ENCODE assay signal across 8 cellular contexts in genomic region chr7:143380646-143381426, GRCh38. TPM values are rescaled to one million over a fixed set of nuclear protein-coding genes. Genes with fewer than 3 reads are reported as not detected.
DNase-seq lines count a peak whose midpoint lies in the region; ATAC-seq and TF ChIP-seq lines count a peak whose summit lies in the region.

TSS of gene ZYX (plus strand) at chr7:143381345. CDS start at chr7:143381572, 227 bp downstream.

- H4K20me1 ChIP-seq in osteoblast (ENCODE audit: insufficient read depth, low read length), result peaks cover 39% of the 10 kb centered on the region

- peaks cover 15% of the 10 kb centered on the region for H3K36me3 ChIP-seq in HAP-1 (replicated peaks)
- peaks cover 26% of the 10 kb centered on the region for H3K36me3 ChIP-seq in MG63
- H3K36me3 ChIP-seq in osteoblast (ENCODE audit: insufficient read depth, low read length), result peaks cover 35% of the 10 kb centered on the region
- H3K36me3 ChIP-seq in thoracic aorta, result peaks cover 4% of the 10 kb centered on the region

- in situ Hi-C loops in HAP-1 (cut with MboI; ENCODE audit: low sequenced_read_pairs), result no loop called here

- peak within 1 kb of the TSS; percentile 81 for H2AFZ ChIP-seq in osteoblast (ENCODE audit: low read length)

- H3K4me3 ChIP-seq in HAP-1, result peak within 1 kb of the TSS; percentile 90
- H3K4me3 ChIP-seq in MG63, result peak within 1 kb of the TSS; percentile 81
- peak within 1 kb of the TSS; percentile 87 for H3K4me3 ChIP-seq in osteoblast (ENCODE audit: insufficient read depth, low read length)
- peak within 1 kb of the TSS; percentile 100 for H3K4me3 ChIP-seq in thoracic aorta

- DNase-seq in GF-D8 (lab: John Stamatoyannopoulos, UW) (peak; percentile 83), HAP-1 (ENCODE audit: low spot score in 2 of 2) (peak; percentile 79 to 95), MG63 (peak; percentile 93), SKM-1 (lab: John Stamatoyannopoulos, UW; ENCODE audit: unreplicated experiment) (peak; percentile 99), glomerular endothelial cell (ENCODE audit: extremely low read depth, low read depth, low spot score) (no peak), osteoblast (ENCODE audit: insufficient read length, low spot score, missing footprints) (peak; percentile 99), thoracic aorta (ENCODE audit: low spot score) (peak; percentile 93)
- peak; percentile 84 to 91 for DNase-seq in activated naive CD4-positive, alpha-beta T cell treated with anti-CD3 and anti-CD28 coated beads, Interleukin-2, amount 50 U/mL, for 72 hours (ENCODE audit: low spot score in 2 of 2)

- peak within 1 kb of the TSS; percentile 90 to 96 for H3K27ac Mint-ChIP-seq in activated naive CD4-positive, alpha-beta T cell treated with anti-CD3 and anti-CD28 coated beads, Interleukin-2, amount 50 U/mL, for 72 hours

- H3K4me1 ChIP-seq in HAP-1 (peaks cover 23% of the 10 kb centered on the region), osteoblast (ENCODE audit: insufficient read depth, low read length) (peaks cover 55% of the 10 kb centered on the region), thoracic aorta (ENCODE audit: control insufficient read depth in 1 of 2, low read depth in 2 of 2) (peaks cover 36 to 74% of the 10 kb centered on the region in 2 donors)

- peak; percentile 85 to 88 for ATAC-seq in activated naive CD4-positive, alpha-beta T cell treated with anti-CD3 and anti-CD28 coated beads, Interleukin-2, amount 50 U/mL, for 72 hours
- peak; percentile 56 for ATAC-seq in thoracic aorta (ENCODE audit: insufficient number of reproducible peaks, low FRiP score, low read depth)

- H3K79me2 ChIP-seq in osteoblast (ENCODE audit: insufficient read depth, low read length), result peaks cover 57% of the 10 kb centered on the region

- H3K9me3 Mint-ChIP-seq in activated naive CD4-positive, alpha-beta T cell treated with anti-CD3 and anti-CD28 coated beads, Interleukin-2, amount 50 U/mL, for 72 hours, result no peaks in the 10 kb centered on the region

- no peaks in the 10 kb centered on the region for H3K27me3 ChIP-seq in HAP-1 (ENCODE audit: low read depth)
- no peaks in the 10 kb centered on the region for H3K27me3 ChIP-seq in MG63
- H3K27me3 ChIP-seq in osteoblast (ENCODE audit: insufficient read depth, low read length), result no peaks in the 10 kb centered on the region
- H3K27me3 ChIP-seq in thoracic aorta (replicated peaks; ENCODE audit: insufficient read depth), result no peaks in the 10 kb centered on the region

- H3K9me3 ChIP-seq in HAP-1, result no peaks in the 10 kb centered on the region
- H3K9me3 ChIP-seq in MG63, result no peaks in the 10 kb centered on the region
- no peaks in the 10 kb centered on the region for H3K9me3 ChIP-seq in osteoblast (ENCODE audit: low read depth, low read length)
- H3K9me3 ChIP-seq in thoracic aorta, result no peaks in the 10 kb centered on the region

- TF ChIP-seq CTCF in osteoblast (IDR thresholded peaks at IDR 0.05; ENCODE audit: extremely low read depth, low read depth, low read length) (no peak), thoracic aorta (IDR thresholded peaks at IDR 0.05) (no peak)

- peaks cover 0 to 5% of the 10 kb centered on the region in 2 donors for H3K36me3 Mint-ChIP-seq in activated naive CD4-positive, alpha-beta T cell treated with anti-CD3 and anti-CD28 coated beads, Interleukin-2, amount 50 U/mL, for 72 hours

- H3K4me2 ChIP-seq in osteoblast (ENCODE audit: insufficient read depth, low read length), result peak within 1 kb of the TSS; percentile 92

- H3K27ac ChIP-seq in osteoblast (ENCODE audit: low read depth, low read length) (peak within 1 kb of the TSS; percentile 88), thoracic aorta (peak within 1 kb of the TSS; percentile 100)

RNA-seq across cellular contexts. Expression of gene ZYX, which starts in this region (rescaled TPM):
- total RNA-seq in MG63 (2014; rRNA removed; shearing (Covaris generic); ENCODE audit: low replicate concordance), result 30.9 and 49.3 TPM in 2 replicates
- 100 to 1,000 TPM in 1 of 2 donors, 10 to 100 TPM in 1; 75.9 to 146 TPM for total RNA-seq in activated naive CD4-positive, alpha-beta T cell treated with anti-CD3 and anti-CD28 coated beads, Interleukin-2, amount 50 U/mL, for 72 hours
- total RNA-seq in glomerular endothelial cell, result 270 and 344 TPM in 2 replicates
- total RNA-seq in osteoblast, result 38.9 and 47.4 TPM in 2 replicates
- total RNA-seq in thoracic aorta, result 100 to 1,000 TPM; 234 to 287 TPM
